In the genomic region with DNA sequence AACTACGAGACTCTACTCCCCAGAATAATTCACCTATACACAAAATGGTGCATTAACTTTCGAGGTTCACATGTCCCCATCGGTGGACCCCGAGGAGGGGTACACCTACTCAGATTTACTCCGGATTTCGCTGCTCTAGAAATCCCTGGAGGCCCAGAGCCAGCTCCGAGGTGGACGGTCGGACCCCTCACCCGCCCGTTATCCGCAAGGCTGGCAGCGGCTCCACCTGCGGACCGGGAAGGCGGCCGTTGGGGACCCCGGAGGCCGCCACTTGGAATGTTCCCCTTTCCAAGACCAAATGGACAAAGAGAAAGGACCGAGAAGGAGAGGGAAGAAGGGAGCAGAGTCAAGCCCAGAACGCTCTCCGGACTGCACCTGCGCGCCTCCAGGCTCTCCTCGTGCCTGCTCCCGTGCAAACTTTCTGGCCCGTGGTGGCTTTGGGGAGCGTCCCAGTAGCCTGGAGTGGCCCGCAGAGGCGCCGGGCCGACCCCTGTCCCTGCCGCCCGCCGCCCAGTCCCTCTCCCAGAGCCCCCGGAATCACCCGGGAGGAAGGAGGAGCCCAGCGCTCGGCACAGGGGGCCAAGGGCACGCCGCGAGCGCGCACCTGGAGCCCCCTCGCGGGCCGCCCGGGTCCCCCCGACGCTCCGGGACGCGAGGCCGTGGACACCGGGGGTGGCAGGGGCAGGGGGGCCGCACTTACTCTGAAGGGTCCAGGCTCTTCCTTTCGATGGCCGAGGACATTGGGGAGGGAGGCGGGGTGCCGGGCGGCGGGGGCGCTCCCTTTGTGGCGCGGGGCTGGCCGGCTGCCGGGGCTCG, we compare ENCODE assay signal across 8 cellular contexts. TPM values are rescaled to one million over a fixed set of nuclear protein-coding genes. Genes with fewer than 3 reads are reported as not detected.
DNase-seq lines count a peak whose midpoint lies in the region; ATAC-seq and TF ChIP-seq lines count a peak whose summit lies in the region.

No MANE protein-coding gene starts in this region.

- ATAC-seq in right cardiac atrium (peak; percentile 15 to 20), HG03565 (IDR thresholded peaks at IDR 0.05; ENCODE audit: unreplicated experiment) (no peak)

- H3K4me1 ChIP-seq in right cardiac atrium (ENCODE audit: control insufficient read depth, insufficient read depth, low read length) (no peaks in the 10 kb centered on the region), skeletal muscle tissue (ENCODE audit: control insufficient read depth in 3 of 3, insufficient read depth in 3 of 3, low read length in 3 of 3) (peaks cover 0 to 23% (median 14%) of the 10 kb centered on the region in 3 donors)

- no peak overlapping the region for H2AFZ ChIP-seq in SU-DHL-6 (ENCODE audit: low read depth, low read length, severe bottlenecking)

- peak overlapping the region; percentile 72 for H3K4me2 ChIP-seq in SU-DHL-6 (ENCODE audit: low read depth, low read length, poor library complexity, severe bottlenecking)

- no peak for DNase-seq in activated T-cell treated with anti-CD3 and anti-CD28 coated beads, Interleukin-2, amount 50 U/mL, for 24 hours
- DNase-seq in activated T-cell treated with anti-CD3 and anti-CD28 coated beads for 4 hours (no peak), right cardiac atrium (peak in 2 of 3 donors; percentile 55 to 57), AG08395 (ENCODE audit: low spot score) (no peak), GM19238 (ENCODE audit: insufficient read length, low spot score) (no peak)

- H3K27ac ChIP-seq in SU-DHL-6 (ENCODE audit: low read depth, low read length): peak overlapping the region; percentile 60
- peak overlapping the region; percentile 14 for H3K27ac ChIP-seq in right cardiac atrium (ENCODE audit: low read length)
- H3K27ac ChIP-seq in skeletal muscle tissue (ENCODE audit: low read depth, low read length): peak overlapping the region; percentile 62

- intact Hi-C loops in right cardiac atrium (cut with DNase I): loop anchor here in 1 of 4 donors (5.0 kb wide), 1 partner anchor 73 kb away; no protein-coding TSS in a partner anchor

- TF ChIP-seq CTCF in SU-DHL-6 (IDR thresholded peaks at IDR 0.05; ENCODE audit: insufficient read depth, low read length, poor library complexity, severe bottlenecking): no peak

- H3K27me3 ChIP-seq in SU-DHL-6 (ENCODE audit: low read length): no peaks in the 10 kb centered on the region
- H3K27me3 ChIP-seq in right cardiac atrium (ENCODE audit: control insufficient read depth, insufficient read depth): no peaks in the 10 kb centered on the region
- H3K27me3 ChIP-seq in skeletal muscle tissue (ENCODE audit: control insufficient read depth in 3 of 3, insufficient read depth in 3 of 3, low read length in 3 of 3): no peaks in the 10 kb centered on the region

- H3K79me2 ChIP-seq in SU-DHL-6 (ENCODE audit: insufficient read depth, low read length): peaks cover 37% of the 10 kb centered on the region

- H3K36me3 ChIP-seq in SU-DHL-6 (ENCODE audit: low read length) (no peaks in the 10 kb centered on the region), skeletal muscle tissue (ENCODE audit: control insufficient read depth in 3 of 3, insufficient read depth in 3 of 3, low read length in 3 of 3) (peaks cover 0 to 7% (median 4%) of the 10 kb centered on the region in 3 donors)

- H4K20me1 ChIP-seq in SU-DHL-6 (ENCODE audit: low read depth, low read length): no peaks in the 10 kb centered on the region

- peaks cover 7% of the 10 kb centered on the region; the same call in 1 of the 2 replicates for H3F3A ChIP-seq in SU-DHL-6 (ENCODE audit: insufficient read depth)

- H3K4me3 ChIP-seq in SU-DHL-6 (ENCODE audit: insufficient read depth, low read length, poor library complexity, severe bottlenecking): peak overlapping the region; percentile 66
- peak overlapping the region; percentile 89 for H3K4me3 ChIP-seq in right cardiac atrium (ENCODE audit: low read length)
- peak overlapping the region; percentile 69 to 78 (median 75) for H3K4me3 ChIP-seq in skeletal muscle tissue (ENCODE audit: low read length in 3 of 3)

- H3K9ac ChIP-seq in SU-DHL-6 (ENCODE audit: low read length) (peak overlapping the region; percentile 70), skeletal muscle tissue (ENCODE audit: low read depth in 1 of 3, low read length in 3 of 3) (peak overlapping the region; percentile 63 to 82 (median 77))

- WGBS in right cardiac atrium: 2% methylated on average over 68 of the region's 68 CpGs

- H3K4me1 Mint-ChIP-seq in activated T-cell treated with anti-CD3 and anti-CD28 coated beads, Interleukin-2, amount 50 U/mL, for 24 hours (ENCODE audit: low read depth): peaks cover 19% of the 10 kb centered on the region

- H3K27me3 Mint-ChIP-seq in activated T-cell treated with anti-CD3 and anti-CD28 coated beads, Interleukin-2, amount 50 U/mL, for 24 hours: peaks cover 82% of the 10 kb centered on the region

- H3K36me3 Mint-ChIP-seq in activated T-cell treated with anti-CD3 and anti-CD28 coated beads, Interleukin-2, amount 50 U/mL, for 24 hours (ENCODE audit: low read depth): no peaks in the 10 kb centered on the region

- no peaks in the 10 kb centered on the region for H3K9me3 Mint-ChIP-seq in activated T-cell treated with anti-CD3 and anti-CD28 coated beads, Interleukin-2, amount 50 U/mL, for 24 hours

- H3K4me3 Mint-ChIP-seq in activated T-cell treated with anti-CD3 and anti-CD28 coated beads, Interleukin-2, amount 50 U/mL, for 24 hours: peak overlapping the region; percentile 12

- H3K9me2 ChIP-seq in SU-DHL-6 (replicated peaks; ENCODE audit: insufficient read depth, low read length): no peaks in the 10 kb centered on the region

- H3K27ac Mint-ChIP-seq in activated T-cell treated with anti-CD3 and anti-CD28 coated beads, Interleukin-2, amount 50 U/mL, for 24 hours: no peak overlapping the region

- H3K9me3 ChIP-seq in SU-DHL-6 (ENCODE audit: insufficient read depth, low read length) (no peaks in the 10 kb centered on the region), right cardiac atrium (ENCODE audit: control insufficient read depth, low read length) (no peaks in the 10 kb centered on the region), skeletal muscle tissue (ENCODE audit: control insufficient read depth in 3 of 3, low read length in 3 of 3) (no peaks in the 10 kb centered on the region)

RNA-seq across cellular contexts. Expression of gene LMO2, which starts 23.0 kb away (rescaled TPM):
- total RNA-seq in right cardiac atrium (10 to 100 TPM in 3 of 4 donors, 1 to 10 TPM in 1; 9.9 to 16.8 (median 10.6) TPM), skeletal muscle tissue (16.7 TPM)
- polyA plus RNA-seq in right cardiac atrium: 10.0 TPM

Comparison
In these comparisons a context has a peak if more than half of its experiments do, and no peak if none do; other contexts are left out.
1. DNase-seq: peak in right cardiac atrium (2 of 3); none in activated T-cell treated with anti-CD3 and anti-CD28 coated beads, Interleukin-2, amount 50 U/mL, for 24 hours (single experiment), activated T-cell treated with anti-CD3 and anti-CD28 coated beads for 4 hours (single experiment), AG08395 (single experiment) and GM19238 (single experiment).
2. Peak in every context shown above with its lines, with median percentiles within 50 percentile points of each other: H3K27ac ChIP-seq and H3K4me3 ChIP-seq.